ENCODE assay signal across 14 cellular contexts in the genomic region with DNA sequence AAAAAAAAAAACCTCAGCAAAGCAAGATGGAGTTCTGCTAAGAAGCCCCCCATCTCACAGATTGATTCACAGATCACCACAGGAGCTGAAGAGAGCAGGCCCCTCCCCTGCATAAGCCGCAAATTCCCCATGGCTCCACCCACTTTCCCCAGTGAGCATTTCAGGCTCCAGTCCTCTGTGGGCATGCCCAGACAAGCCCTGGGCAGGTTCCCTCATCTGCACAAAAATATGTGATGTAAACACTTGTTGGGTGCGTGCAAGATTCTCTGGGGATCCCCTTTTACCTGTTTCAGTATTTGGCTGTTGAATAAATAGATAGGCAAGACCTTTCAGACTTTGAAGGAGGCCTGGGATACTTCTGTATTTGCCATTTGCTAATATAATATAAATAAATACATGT.
DNase-seq lines count a peak whose midpoint lies in the region; ATAC-seq, FAIRE-seq and TF ChIP-seq lines count a peak whose summit lies in the region.
"Had no signal": no experiment of that assay in that cellular context is flagged by ENCODE, and none has a peak within 500 bp of the region (broad histone marks: within the 10 kb centered on the region; RNA-seq: fewer than 3 reads in every experiment).

No MANE protein-coding gene starts in this region.

- no peak overlapping the region for H3K4me2 ChIP-seq in mammary epithelial cell (ENCODE audit: insufficient read depth, low read depth, low read length)

- H3K4me1 ChIP-seq in mammary epithelial cell (ENCODE audit: insufficient read depth, low read length), result peaks cover 3% of the 10 kb centered on the region
- H3K4me1 ChIP-seq: adrenal gland, HAP-1 had no signal

- TF ChIP-seq POLR2A in GM12892 (IDR thresholded peaks at IDR 0.05; ENCODE audit: low read depth, low read length), result no peak

- no peaks in the 10 kb centered on the region for H3K36me3 ChIP-seq in mammary epithelial cell (ENCODE audit: insufficient read depth, low read length)
- H3K36me3 ChIP-seq: adrenal gland, HAP-1 had no signal

- CTCF ChIA-PET in mammary epithelial cell (lab: Charles Lee; ENCODE audit: low non-redundant PET), result no interaction called here

- DNase-seq in GM12892 (ENCODE audit: insufficient read length) (no peak), mammary epithelial cell (peak; percentile 66), omental fat pad (ENCODE audit: low spot score) (no peak), NCI-H2227 (lab: John Stamatoyannopoulos, UW; ENCODE audit: unreplicated experiment) (no peak)
- no peak for DNase-seq in NK-92 treated with Interleukin-12 subunit alpha and Interleukin-12 subunit beta, amount 100 ng/mL, for 24 hours (lab: John Stamatoyannopoulos, UW)
- DNase-seq: activated CD4-positive, alpha-beta T cell treated with anti-CD3 and anti-CD28 coated beads, Interleukin-2, amount 50 U/mL, for 4 hours; adrenal gland; CD4-positive, CD25-positive, alpha-beta regulatory T cell; right cardiac atrium had no signal

- no peaks in the 10 kb centered on the region for H3K9me3 ChIP-seq in mammary epithelial cell (replicated peaks; ENCODE audit: insufficient read depth, low read length)
- H3K9me3 ChIP-seq: adrenal gland, HAP-1 had no signal

- no peak overlapping the region for H3K27ac ChIP-seq in mammary epithelial cell (ENCODE audit: insufficient read depth, low read depth, low read length)
- H3K27ac ChIP-seq: adrenal gland, SK-N-MC had no signal

- peak overlapping the region; percentile 66 for H2AFZ ChIP-seq in mammary epithelial cell (ENCODE audit: low read depth, low read length)

- H4K20me1 ChIP-seq in mammary epithelial cell (ENCODE audit: insufficient read depth, low read length), result no peaks in the 10 kb centered on the region

- dilution Hi-C loops in mammary epithelial cell (cut with HindIII; ENCODE audit: low sequenced_read_pairs), result no loop called here

- no TSS peak for BruUV-seq in mammary epithelial cell (replicated peaks; lab: Mats Ljungman, UMichigan)

- intact Hi-C loops in mammary epithelial cell (cut with micrococcal nuclease), result no loop called here

- in situ Hi-C loops in mammary epithelial cell (cut with MboI; ENCODE audit: low sequenced_read_pairs in 2 of 2), result no loop called here

- TF ChIP-seq CTCF in mammary epithelial cell (conservative IDR thresholded peaks at IDR 0.05 in 1 of 2, IDR thresholded peaks at IDR 0.05 in 1 of 2; ENCODE audit: extremely low read depth in 1 of 2, insufficient read depth in 1 of 2, low read depth in 1 of 2, low read length in 2 of 2) (no peak), omental fat pad (IDR thresholded peaks at IDR 0.05) (no peak)

- no peaks in the 10 kb centered on the region for H3K27me3 ChIP-seq in mammary epithelial cell (ENCODE audit: insufficient read depth, low read length)
- H3K27me3 ChIP-seq: adrenal gland had no signal

- FAIRE-seq in GM12892 (lab: Jason Lieb, UNC), result peak; percentile 46

- no peaks in the 10 kb centered on the region for H3K79me2 ChIP-seq in mammary epithelial cell (ENCODE audit: insufficient read depth, low read length)

- ATAC-seq in GM19468 (IDR thresholded peaks at IDR 0.05; ENCODE audit: extremely low read depth, unreplicated experiment) (peak; percentile 21), HG03378 (IDR thresholded peaks at IDR 0.05; ENCODE audit: unreplicated experiment) (peak; percentile 85), omental fat pad (ENCODE audit: low FRiP score) (no peak), GM19328 (IDR thresholded peaks at IDR 0.05; ENCODE audit: unreplicated experiment) (no peak)
- ATAC-seq: right cardiac atrium had no signal

- no peak overlapping the region for H3K4me3 ChIP-seq in mammary epithelial cell (replicated peaks in 1 of 3; ENCODE audit: insufficient read depth in 1 of 3, low read depth in 2 of 3, low read length in 3 of 3)
- H3K4me3 ChIP-seq: adrenal gland, HAP-1, SK-N-MC had no signal

- 56% methylated on average over 2 of the region's 2 CpGs for WGBS in mammary epithelial cell (ENCODE audit: low coverage, missing lambda C conversion rate)

- no peak overlapping the region for H3K9ac ChIP-seq in mammary epithelial cell (ENCODE audit: insufficient read depth, low read length)

Comparison
In these comparisons a context has a peak if more than half of its experiments do, and no peak if none do; other contexts are left out.
1. ATAC-seq: peak in GM19468 (single experiment) and HG03378 (single experiment); none in omental fat pad (single experiment) and GM19328 (single experiment).